ENCODE assay signal across 18 cellular contexts in genomic region chr1:241836944-241837343, GRCh38.
"Had no signal": no experiment of that assay in that cellular context is flagged by ENCODE, and none has a peak within 500 bp of the region (broad histone marks: within the 10 kb centered on the region; RNA-seq: fewer than 3 reads in every experiment).

No MANE protein-coding gene starts in this region.

- ATAC-seq: SK-N-SH treated with all-trans-retinoic acid at 6 μM for 48 hours had no signal

- H3K27ac ChIP-seq: RWPE1 had no signal

- FAIRE-seq: RCC 7860 had no signal

- DNase-seq: Karpas-422, KG1, MM.1S, NCI-H1092 treated with DMSO at 0.1 percent for 48 hours, NCI-H1436, NCI-H187, NCI-H2029, NCI-H2081 treated with DMSO at 0.1 percent for 48 hours, NCI-H2171 treated with DMSO at 0.1 percent for 48 hours, NCI-H345, NCI-H510A, NCI-H524 treated with DMSO at 0.1 percent for 48 hours, NCI-H69, NCI-H774, SHP77 had no signal
